ENCODE assay signal across 17 cellular contexts in the genomic region with DNA sequence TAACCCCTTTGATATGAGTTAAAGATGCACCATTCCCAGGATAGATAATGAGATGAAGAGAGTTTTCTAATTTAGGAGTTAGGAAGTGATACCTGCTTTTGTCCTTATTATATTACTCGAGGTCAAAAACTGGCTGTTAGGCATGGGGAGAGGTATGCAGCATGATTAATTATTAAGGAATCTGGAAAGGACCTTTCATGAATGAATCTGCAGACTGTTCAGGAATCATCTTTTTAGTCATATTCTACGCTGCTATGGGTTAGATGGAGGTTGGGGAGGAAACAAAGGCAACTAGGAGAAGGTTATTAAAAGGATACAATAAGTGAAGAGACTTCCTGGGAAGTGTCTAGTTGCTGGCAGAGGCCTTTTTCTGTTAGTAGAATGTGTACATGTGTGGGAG.
DNase-seq lines count a peak whose midpoint lies in the region; ATAC-seq and TF ChIP-seq lines count a peak whose summit lies in the region.
"Had no signal": no experiment of that assay in that cellular context is flagged by ENCODE, and none has a peak within 500 bp of the region (broad histone marks: within the 10 kb centered on the region; RNA-seq: fewer than 3 reads in every experiment).

No MANE protein-coding gene starts in this region.

- H3F3A ChIP-seq in GM23248 (ENCODE audit: insufficient read depth) = no peaks in the 10 kb centered on the region

- H3K4me1 ChIP-seq in GM23248 (ENCODE audit: insufficient read depth) (0 out of 2 replicates have a peak, but pooled peaks cover 3% of the 10 kb centered on the region), RWPE2 (ENCODE audit: insufficient read depth, poor library complexity, severe bottlenecking) (no peaks in the 10 kb centered on the region)
- H3K4me1 ChIP-seq: Caco-2 had no signal

- no peak overlapping the region for H3K9ac ChIP-seq in GM23248
- H3K9ac ChIP-seq: KMS-11 had no signal

- ATAC-seq in RWPE2 (ENCODE audit: low read depth) (peak; percentile 79), HG03045 (IDR thresholded peaks at IDR 0.05; ENCODE audit: unreplicated experiment) (no peak), GM19452 (IDR thresholded peaks at IDR 0.05; ENCODE audit: unreplicated experiment) (no peak)

- H3K27ac ChIP-seq in GM23248 (no peak overlapping the region), RWPE2 (ENCODE audit: poor library complexity, severe bottlenecking) (no peak overlapping the region)
- H3K27ac ChIP-seq: C4-2B, KMS-11 had no signal

- H3K9me3 ChIP-seq in GM23248 (ENCODE audit: low read depth) (no peaks in the 10 kb centered on the region), RWPE2 (ENCODE audit: severe bottlenecking) (no peaks in the 10 kb centered on the region)
- H3K9me3 ChIP-seq: Caco-2 had no signal

- DNase-seq in GM23248 (peak; percentile 5), RWPE2 (ENCODE audit: low spot score) (no peak), epithelial cell of esophagus (ENCODE audit: low read depth) (peak; percentile 4), renal cortical epithelial cell (ENCODE audit: low read depth) (peak; percentile 4)
- no peak for DNase-seq in activated effector memory CD4-positive, alpha-beta T cell treated with anti-CD3 and anti-CD28 coated beads, Interleukin-2, amount 50 U/mL, for 16 hours
- DNase-seq: ACHN, Caco-2, DMS153, GF-D8, MV-4-11, NCI-H1694 treated with DMSO at 0.1 percent for 48 hours, NCI-H510A, NCI-H774 had no signal

- H3K36me3 ChIP-seq in GM23248 (ENCODE audit: low read depth) = no peaks in the 10 kb centered on the region
- H3K36me3 ChIP-seq in RWPE2 (ENCODE audit: low read depth) = no peaks in the 10 kb centered on the region

- H3K79me2 ChIP-seq in GM23248 (ENCODE audit: insufficient read depth) = no peaks in the 10 kb centered on the region

- H3K27me3 ChIP-seq in GM23248 (replicated peaks; ENCODE audit: insufficient read depth) (no peaks in the 10 kb centered on the region), RWPE2 (ENCODE audit: insufficient read depth, poor library complexity, severe bottlenecking) (no peaks in the 10 kb centered on the region)

- in situ Hi-C loops in GM23248 (cut with MboI) = no loop called here

- H3K9me2 ChIP-seq in GM23248 (ENCODE audit: insufficient read depth) = no peaks in the 10 kb centered on the region

- H3K4me3 ChIP-seq in GM23248 (no peak overlapping the region), RWPE2 (ENCODE audit: severe bottlenecking) (no peak overlapping the region), epithelial cell of esophagus (ENCODE audit: low read length) (no peak overlapping the region)

- no peaks in the 10 kb centered on the region for H4K20me1 ChIP-seq in GM23248 (ENCODE audit: insufficient read depth)

- H3K4me2 ChIP-seq in GM23248 (ENCODE audit: unreplicated experiment) = no peak overlapping the region
- H3K4me2 ChIP-seq: KMS-11 had no signal

- WGBS in GM23248 (ENCODE audit: low coverage in 1 of 2, low lambda C conversion rate in 2 of 2, missing lambda C conversion rate in 2 of 2), 2 experiments = 55 to 61% methylated on average over 2 of the region's 2 CpGs

- H2AFZ ChIP-seq in GM23248 = no peak overlapping the region

- TF ChIP-seq CTCF in RWPE2 (IDR thresholded peaks at IDR 0.05; ENCODE audit: poor library complexity, severe bottlenecking) (no peak), epithelial cell of esophagus (IDR thresholded peaks at IDR 0.05; ENCODE audit: insufficient read depth, low read depth, low read length, missing control alignments) (no peak)

Comparison
In these comparisons a context has a peak if more than half of its experiments do, and no peak if none do; other contexts are left out.
1. DNase-seq: peak in GM23248 (single experiment), epithelial cell of esophagus (single experiment) and renal cortical epithelial cell (single experiment); none in RWPE2 (single experiment) and activated effector memory CD4-positive, alpha-beta T cell treated with anti-CD3 and anti-CD28 coated beads, Interleukin-2, amount 50 U/mL, for 16 hours (single experiment).